In the genomic region with DNA sequence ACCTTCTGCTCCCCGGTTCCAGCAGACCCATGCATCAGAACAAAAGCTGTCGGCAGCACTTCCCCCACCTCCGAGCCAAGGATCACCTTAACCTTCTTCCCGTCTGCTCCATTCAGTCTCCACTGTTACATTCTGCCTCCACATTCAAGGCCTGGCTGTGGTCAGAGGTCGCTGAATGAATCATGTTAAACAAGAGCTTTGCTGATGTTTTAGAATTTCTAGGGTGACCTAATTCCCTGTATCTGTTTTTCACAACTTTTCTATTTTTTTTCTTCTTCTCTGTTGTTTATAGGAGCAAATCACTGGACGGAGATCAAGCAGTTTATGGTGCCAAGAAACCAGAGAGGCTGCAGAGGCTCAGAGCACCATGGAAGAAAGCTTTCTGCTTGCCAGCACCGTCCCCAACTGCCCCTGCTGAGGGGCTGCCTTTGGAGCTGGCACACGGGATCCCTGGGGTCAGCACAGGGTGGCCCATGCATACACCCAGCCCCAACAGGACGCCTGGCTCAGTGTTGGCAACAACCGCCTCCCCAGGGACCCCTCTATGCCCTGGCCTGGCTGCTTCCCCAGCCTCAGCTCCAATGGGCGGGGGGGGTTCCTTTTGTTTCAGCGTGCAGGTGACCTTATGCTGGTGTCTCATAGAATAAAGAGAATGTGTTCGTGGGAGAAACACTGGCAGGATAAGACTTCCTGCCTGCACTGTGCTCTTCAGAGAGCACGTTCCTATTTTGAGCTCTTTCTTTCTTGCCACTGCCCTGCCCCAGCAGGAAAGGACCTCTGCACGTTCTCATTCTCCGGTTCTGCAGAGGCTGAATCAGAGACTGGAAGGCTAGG, we compare ENCODE assay signal across 9 cellular contexts.
DNase-seq lines count a peak whose midpoint lies in the region; ATAC-seq and TF ChIP-seq lines count a peak whose summit lies in the region.
"Had no signal": no experiment of that assay in that cellular context is flagged by ENCODE, and none has a peak within 500 bp of the region (broad histone marks: within the 10 kb centered on the region; RNA-seq: fewer than 3 reads in every experiment).

No MANE protein-coding gene starts in this region.

- no peaks in the 10 kb centered on the region for H3K4me1 ChIP-seq in right lobe of liver
- H3K4me1 ChIP-seq: Caco-2 had no signal

- peaks cover 53% of the 10 kb centered on the region for H3K4me1 Mint-ChIP-seq in type B pancreatic cell (ENCODE audit: unreplicated experiment)

- no peaks in the 10 kb centered on the region for H3K27me3 ChIP-seq in right lobe of liver

- H3K4me3 Mint-ChIP-seq in type B pancreatic cell: no peak overlapping the region

- TF ChIP-seq POLR2A in right lobe of liver (IDR thresholded peaks at IDR 0.05): no peak

- no peaks in the 10 kb centered on the region for H3K9me3 Mint-ChIP-seq in type B pancreatic cell

- peak; percentile 57 to 80 (median 64) for ATAC-seq in right lobe of liver
- ATAC-seq in GM19395 (IDR thresholded peaks at IDR 0.05; ENCODE audit: unreplicated experiment): no peak

- TF ChIP-seq CTCF in right lobe of liver (IDR thresholded peaks at IDR 0.05) (no peak), type B pancreatic cell (conservative IDR thresholded peaks at IDR 0.05) (no peak)

- no peaks in the 10 kb centered on the region for H3K36me3 ChIP-seq in right lobe of liver

- no peaks in the 10 kb centered on the region for H3K27me3 Mint-ChIP-seq in type B pancreatic cell

- intact Hi-C loops in right lobe of liver (cut with DNase I): no loop called here

- H3K36me3 Mint-ChIP-seq in type B pancreatic cell: no peaks in the 10 kb centered on the region

- peak; percentile 11 for DNase-seq in activated CD4-positive, alpha-beta T cell treated with anti-CD3 and anti-CD28 coated beads for 48 hours
- no peak for DNase-seq in activated CD4-positive, alpha-beta T cell treated with anti-CD3 and anti-CD28 coated beads, Interleukin-2, amount 50 U/mL, for 4 hours
- DNase-seq in astrocyte of the hippocampus (ENCODE audit: low read depth, low spot score) (peak; percentile 82), right lobe of liver (no peak), type B pancreatic cell (ENCODE audit: extremely low spot score, unreplicated experiment) (no peak), DMS53 (lab: John Stamatoyannopoulos, UW) (no peak), DMS79 treated with DMSO at 0.1 percent for 48 hours (lab: John Stamatoyannopoulos, UW) (no peak)
- DNase-seq: Caco-2 had no signal

- no peaks in the 10 kb centered on the region for H3K9me3 ChIP-seq in right lobe of liver
- H3K9me3 ChIP-seq: Caco-2 had no signal

- peak overlapping the region; percentile 31 to 73 (median 37) for H3K27ac ChIP-seq in right lobe of liver

- H3K27ac Mint-ChIP-seq in type B pancreatic cell: peak overlapping the region; percentile 61

- no peak overlapping the region for H3K4me3 ChIP-seq in right lobe of liver

- 34% methylated on average over 11 of the region's 16 CpGs for WGBS in right lobe of liver (ENCODE audit: insufficient coverage, low coverage, low lambda C conversion rate, missing lambda C conversion rate)

Comparison
In these comparisons a context has a peak if more than half of its experiments do, and no peak if none do; other contexts are left out.
1. DNase-seq: peak in activated CD4-positive, alpha-beta T cell treated with anti-CD3 and anti-CD28 coated beads for 48 hours (single experiment) and astrocyte of the hippocampus (single experiment); none in activated CD4-positive, alpha-beta T cell treated with anti-CD3 and anti-CD28 coated beads, Interleukin-2, amount 50 U/mL, for 4 hours (0 of 2), right lobe of liver (0 of 3), type B pancreatic cell (single experiment), DMS53 (single experiment) and DMS79 treated with DMSO at 0.1 percent for 48 hours (single experiment).